1 cellular context compared by ENCODE assay signal in the genomic region with DNA sequence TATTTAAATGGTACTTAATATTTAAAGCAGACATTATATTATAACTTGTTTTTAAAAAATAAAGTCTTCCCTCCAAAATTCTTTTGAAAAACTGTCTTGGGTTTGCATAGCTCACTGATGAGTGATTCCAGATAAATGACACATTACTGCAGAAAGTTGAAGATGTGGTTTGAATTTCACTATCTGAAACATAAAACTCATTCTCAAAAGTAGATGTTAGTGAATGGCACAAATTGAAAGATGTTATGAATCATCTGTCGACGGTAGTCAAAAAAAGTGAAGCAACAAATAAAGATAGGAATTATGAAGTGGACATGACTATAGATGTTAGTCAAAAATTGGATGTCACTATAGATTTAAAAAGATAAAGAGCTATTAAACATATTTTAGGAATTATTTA.
TF ChIP-seq lines count a peak whose summit lies in the region.

No MANE protein-coding gene starts in this region.

TF ChIP-seq in SK-N-SH, 30 proteins besides CTCF, POLR2A, EP300 and RAD21 (continued from another document):
- TF ChIP-seq, protein P1, sequence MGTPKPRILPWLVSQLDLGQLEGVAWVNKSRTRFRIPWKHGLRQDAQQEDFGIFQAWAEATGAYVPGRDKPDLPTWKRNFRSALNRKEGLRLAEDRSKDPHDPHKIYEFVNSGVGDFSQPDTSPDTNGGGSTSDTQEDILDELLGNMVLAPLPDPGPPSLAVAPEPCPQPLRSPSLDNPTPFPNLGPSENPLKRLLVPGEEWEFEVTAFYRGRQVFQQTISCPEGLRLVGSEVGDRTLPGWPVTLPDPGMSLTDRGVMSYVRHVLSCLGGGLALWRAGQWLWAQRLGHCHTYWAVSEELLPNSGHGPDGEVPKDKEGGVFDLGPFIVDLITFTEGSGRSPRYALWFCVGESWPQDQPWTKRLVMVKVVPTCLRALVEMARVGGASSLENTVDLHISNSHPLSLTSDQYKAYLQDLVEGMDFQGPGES (IDR thresholded peaks at IDR 0.05; ENCODE audit: low read depth, low read length) = no peak
- no peak for TF ChIP-seq CHD2 (IDR thresholded peaks at IDR 0.05; ENCODE audit: low read length, partially characterized antibody)
- no peak for TF ChIP-seq SMC3 (IDR thresholded peaks at IDR 0.05; ENCODE audit: low read depth, low read length)
- TF ChIP-seq, protein P2, sequence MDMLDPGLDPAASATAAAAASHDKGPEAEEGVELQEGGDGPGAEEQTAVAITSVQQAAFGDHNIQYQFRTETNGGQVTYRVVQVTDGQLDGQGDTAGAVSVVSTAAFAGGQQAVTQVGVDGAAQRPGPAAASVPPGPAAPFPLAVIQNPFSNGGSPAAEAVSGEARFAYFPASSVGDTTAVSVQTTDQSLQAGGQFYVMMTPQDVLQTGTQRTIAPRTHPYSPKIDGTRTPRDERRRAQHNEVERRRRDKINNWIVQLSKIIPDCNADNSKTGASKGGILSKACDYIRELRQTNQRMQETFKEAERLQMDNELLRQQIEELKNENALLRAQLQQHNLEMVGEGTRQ (IDR thresholded peaks at IDR 0.05; ENCODE audit: borderline replicate concordance, low read depth, low read length) = no peak
- TF ChIP-seq, protein P3, sequence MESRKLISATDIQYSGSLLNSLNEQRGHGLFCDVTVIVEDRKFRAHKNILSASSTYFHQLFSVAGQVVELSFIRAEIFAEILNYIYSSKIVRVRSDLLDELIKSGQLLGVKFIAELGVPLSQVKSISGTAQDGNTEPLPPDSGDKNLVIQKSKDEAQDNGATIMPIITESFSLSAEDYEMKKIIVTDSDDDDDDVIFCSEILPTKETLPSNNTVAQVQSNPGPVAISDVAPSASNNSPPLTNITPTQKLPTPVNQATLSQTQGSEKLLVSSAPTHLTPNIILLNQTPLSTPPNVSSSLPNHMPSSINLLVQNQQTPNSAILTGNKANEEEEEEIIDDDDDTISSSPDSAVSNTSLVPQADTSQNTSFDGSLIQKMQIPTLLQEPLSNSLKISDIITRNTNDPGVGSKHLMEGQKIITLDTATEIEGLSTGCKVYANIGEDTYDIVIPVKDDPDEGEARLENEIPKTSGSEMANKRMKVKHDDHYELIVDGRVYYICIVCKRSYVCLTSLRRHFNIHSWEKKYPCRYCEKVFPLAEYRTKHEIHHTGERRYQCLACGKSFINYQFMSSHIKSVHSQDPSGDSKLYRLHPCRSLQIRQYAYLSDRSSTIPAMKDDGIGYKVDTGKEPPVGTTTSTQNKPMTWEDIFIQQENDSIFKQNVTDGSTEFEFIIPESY (IDR thresholded peaks at IDR 0.05; ENCODE audit: borderline replicate concordance, low read depth) = no peak
